In the genomic region with DNA sequence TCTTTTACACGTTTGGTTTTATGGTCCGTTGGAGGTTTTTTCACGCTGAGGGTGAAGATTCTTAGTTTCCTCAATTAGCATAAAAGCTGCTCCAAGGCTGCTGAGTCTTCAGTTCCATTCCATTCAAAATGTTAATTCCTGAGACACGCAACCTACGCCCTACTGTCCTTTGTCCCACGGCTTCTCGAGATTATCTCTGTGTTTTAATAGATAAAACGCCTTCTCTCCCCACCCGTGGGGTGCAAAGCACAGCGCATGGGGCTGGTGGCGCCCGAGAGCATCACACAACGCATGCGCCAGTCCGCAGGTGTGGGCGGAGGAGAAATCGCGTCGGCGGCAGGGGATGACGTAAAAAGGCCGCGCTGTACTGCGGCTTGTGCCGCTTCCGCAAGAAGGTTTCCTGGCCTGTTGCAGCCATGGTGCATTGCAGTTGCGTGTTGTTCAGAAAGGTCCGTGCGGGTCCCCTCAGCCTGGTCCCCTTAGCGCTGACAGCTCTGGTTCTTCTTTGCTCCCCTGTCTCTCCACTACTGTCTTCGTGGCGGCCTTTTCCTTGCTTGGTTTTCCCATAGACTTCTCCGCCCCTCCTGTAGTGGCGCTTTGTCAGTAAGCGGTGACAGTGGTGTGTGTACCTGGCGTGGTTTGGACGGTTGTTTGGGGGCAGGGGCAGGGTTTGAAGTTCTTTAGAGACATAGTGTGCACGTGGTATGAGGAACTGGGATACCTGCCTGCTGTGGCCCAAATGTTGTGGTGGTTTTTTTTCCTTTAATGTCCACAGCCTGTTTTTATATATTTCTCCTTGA, we compare ENCODE assay signal across 1 cellular context.
TF ChIP-seq lines count a peak whose summit lies in the region.

A gene with protein sequence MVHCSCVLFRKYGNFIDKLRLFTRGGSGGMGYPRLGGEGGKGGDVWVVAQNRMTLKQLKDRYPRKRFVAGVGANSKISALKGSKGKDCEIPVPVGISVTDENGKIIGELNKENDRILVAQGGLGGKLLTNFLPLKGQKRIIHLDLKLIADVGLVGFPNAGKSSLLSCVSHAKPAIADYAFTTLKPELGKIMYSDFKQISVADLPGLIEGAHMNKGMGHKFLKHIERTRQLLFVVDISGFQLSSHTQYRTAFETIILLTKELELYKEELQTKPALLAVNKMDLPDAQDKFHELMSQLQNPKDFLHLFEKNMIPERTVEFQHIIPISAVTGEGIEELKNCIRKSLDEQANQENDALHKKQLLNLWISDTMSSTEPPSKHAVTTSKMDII (plus strand): TSS at position 391 of the 800 bp plus-strand sequence. CDS start 26 bp downstream, at position 417.

TF ChIP-seq in K562, 482 proteins besides CTCF, POLR2A, EP300 and RAD21 (continued from another document and continues in another):
- TF ChIP-seq, protein P1, sequence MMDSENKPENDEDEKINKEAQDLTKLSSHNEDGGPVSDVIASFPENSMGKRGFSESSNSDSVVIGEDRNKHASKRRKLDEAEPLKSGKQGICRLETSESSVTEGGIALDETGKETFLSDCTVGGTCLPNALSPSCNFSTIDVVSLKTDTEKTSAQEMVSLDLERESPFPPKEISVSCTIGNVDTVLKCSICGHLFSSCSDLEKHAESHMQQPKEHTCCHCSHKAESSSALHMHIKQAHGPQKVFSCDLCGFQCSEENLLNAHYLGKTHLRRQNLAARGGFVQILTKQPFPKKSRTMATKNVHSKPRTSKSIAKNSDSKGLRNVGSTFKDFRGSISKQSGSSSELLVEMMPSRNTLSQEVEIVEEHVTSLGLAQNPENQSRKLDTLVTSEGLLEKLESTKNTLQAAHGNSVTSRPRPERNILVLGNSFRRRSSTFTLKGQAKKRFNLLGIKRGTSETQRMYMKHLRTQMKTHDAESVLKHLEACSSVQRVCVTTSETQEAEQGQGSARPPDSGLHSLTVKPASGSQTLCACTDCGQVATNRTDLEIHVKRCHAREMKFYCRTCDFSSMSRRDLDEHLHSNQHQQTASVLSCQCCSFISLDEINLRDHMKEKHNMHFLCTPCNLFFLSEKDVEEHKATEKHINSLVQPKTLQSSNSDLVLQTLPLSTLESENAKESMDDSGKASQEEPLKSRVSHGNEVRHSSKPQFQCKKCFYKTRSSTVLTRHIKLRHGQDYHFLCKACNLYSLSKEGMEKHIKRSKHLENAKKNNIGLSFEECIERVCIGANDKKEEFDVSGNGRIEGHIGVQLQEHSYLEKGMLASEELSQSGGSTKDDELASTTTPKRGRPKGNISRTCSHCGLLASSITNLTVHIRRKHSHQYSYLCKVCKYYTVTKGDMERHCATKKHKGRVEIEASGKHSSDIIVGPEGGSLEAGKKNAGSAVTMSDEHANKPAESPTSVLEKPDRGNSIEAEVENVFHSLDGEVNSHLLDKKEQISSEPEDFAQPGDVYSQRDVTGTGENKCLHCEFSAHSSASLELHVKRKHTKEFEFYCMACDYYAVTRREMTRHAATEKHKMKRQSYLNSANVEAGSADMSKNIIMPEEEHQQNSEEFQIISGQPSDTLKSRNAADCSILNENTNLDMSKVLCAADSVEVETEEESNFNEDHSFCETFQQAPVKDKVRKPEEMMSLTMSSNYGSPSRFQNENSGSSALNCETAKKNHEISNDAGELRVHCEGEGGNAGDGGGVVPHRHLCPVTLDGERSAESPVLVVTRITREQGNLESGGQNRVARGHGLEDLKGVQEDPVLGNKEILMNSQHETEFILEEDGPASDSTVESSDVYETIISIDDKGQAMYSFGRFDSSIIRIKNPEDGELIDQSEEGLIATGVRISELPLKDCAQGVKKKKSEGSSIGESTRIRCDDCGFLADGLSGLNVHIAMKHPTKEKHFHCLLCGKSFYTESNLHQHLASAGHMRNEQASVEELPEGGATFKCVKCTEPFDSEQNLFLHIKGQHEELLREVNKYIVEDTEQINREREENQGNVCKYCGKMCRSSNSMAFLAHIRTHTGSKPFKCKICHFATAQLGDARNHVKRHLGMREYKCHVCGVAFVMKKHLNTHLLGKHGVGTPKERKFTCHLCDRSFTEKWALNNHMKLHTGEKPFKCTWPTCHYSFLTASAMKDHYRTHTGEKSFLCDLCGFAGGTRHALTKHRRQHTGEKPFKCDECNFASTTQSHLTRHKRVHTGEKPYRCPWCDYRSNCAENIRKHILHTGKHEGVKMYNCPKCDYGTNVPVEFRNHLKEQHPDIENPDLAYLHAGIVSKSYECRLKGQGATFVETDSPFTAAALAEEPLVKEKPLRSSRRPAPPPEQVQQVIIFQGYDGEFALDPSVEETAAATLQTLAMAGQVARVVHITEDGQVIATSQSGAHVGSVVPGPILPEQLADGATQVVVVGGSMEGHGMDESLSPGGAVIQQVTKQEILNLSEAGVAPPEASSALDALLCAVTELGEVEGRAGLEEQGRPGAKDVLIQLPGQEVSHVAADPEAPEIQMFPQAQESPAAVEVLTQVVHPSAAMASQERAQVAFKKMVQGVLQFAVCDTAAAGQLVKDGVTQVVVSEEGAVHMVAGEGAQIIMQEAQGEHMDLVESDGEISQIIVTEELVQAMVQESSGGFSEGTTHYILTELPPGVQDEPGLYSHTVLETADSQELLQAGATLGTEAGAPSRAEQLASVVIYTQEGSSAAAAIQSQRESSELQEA (IDR thresholded peaks at IDR 0.05; ENCODE audit: low read depth) = no peak
- TF ChIP-seq FOSL1 (tag; conservative IDR thresholded peaks at IDR 0.05) (peak; percentile 30), LARP7 (IDR thresholded peaks at IDR 0.05) (peak; percentile 11; the same call in 1 of the 2 replicates), CBFA2T2 (conservative IDR thresholded peaks at IDR 0.05) (no peak), ZNF24 (IDR thresholded peaks at IDR 0.05) (peak; percentile 61; the same call in 1 of the 2 replicates), ZNF408 (CRISPR knock-in tag; IDR thresholded peaks at IDR 0.05; ENCODE audit: low read depth) (no peak), POLR2AphosphoS5 (IDR thresholded peaks at IDR 0.05; ENCODE audit: control insufficient read depth, insufficient read depth, low read depth, low read length) (peak; percentile 92), PCBP2 (IDR thresholded peaks at IDR 0.05; ENCODE audit: low read depth, low read length, poor library complexity, severe bottlenecking) (no peak), CBX5 (IDR thresholded peaks at IDR 0.05; ENCODE audit: borderline replicate concordance, low read depth) (no peak), TBL1XR1 (IDR thresholded peaks at IDR 0.05; ENCODE audit: low read length in 2 of 2) (peak in 1 of 2 experiments; percentile 94; a peak in 2 of 4 replicates), ZNF239 (CRISPR knock-in tag; IDR thresholded peaks at IDR 0.05) (no peak), SAFB (IDR thresholded peaks at IDR 0.05; ENCODE audit: borderline replicate concordance, low read depth, low read length) (peak; percentile 60; the same call in 1 of the 2 replicates), SIX5 (IDR thresholded peaks at IDR 0.05; ENCODE audit: borderline replicate concordance in 1 of 2, insufficient read depth in 1 of 2, low read depth in 1 of 2, low read length in 2 of 2) (peak in 1 of 2 experiments; percentile 16; a peak in 2 of 4 replicates), ZBTB8A (IDR thresholded peaks at IDR 0.05; ENCODE audit: partially characterized antibody) (no peak), E2F3 (CRISPR knock-in tag; IDR thresholded peaks at IDR 0.05) (peak; percentile 67; the same call in 1 of the 2 replicates), ZNF644 (tag; IDR thresholded peaks at IDR 0.05; ENCODE audit: low read depth) (no peak), CREBBP (IDR thresholded peaks at IDR 0.05; ENCODE audit: low read depth, low read length) (no peak), ZNF717 (CRISPR knock-in tag; IDR thresholded peaks at IDR 0.05) (no peak), ARID2 (IDR thresholded peaks at IDR 0.05) (peak; percentile 42; the same call in 1 of the 2 replicates), HNRNPUL1 (IDR thresholded peaks at IDR 0.05; ENCODE audit: low read length) (peak; percentile 70; the same call in 1 of the 2 replicates), ZC3H4 (CRISPR knock-in tag; IDR thresholded peaks at IDR 0.05; ENCODE audit: borderline replicate concordance) (no peak), ZNF274 (IDR thresholded peaks at IDR 0.05; ENCODE audit: borderline replicate concordance, low read depth, low read length) (no peak), ZNF232 (CRISPR knock-in tag; IDR thresholded peaks at IDR 0.05) (peak; percentile 93; the same call in 1 of the 2 replicates), ZNF133 (CRISPR knock-in tag; IDR thresholded peaks at IDR 0.05) (0 out of 2 replicates have a peak, but pooled peaks have one; percentile 55), ZNF146 (CRISPR knock-in tag; IDR thresholded peaks at IDR 0.05; ENCODE audit: unreplicated experiment) (no peak), SMARCA5 (IDR thresholded peaks at IDR 0.05) (no peak; the same call in 1 of the 2 replicates), TAF7 (tag; IDR thresholded peaks at IDR 0.05) (peak; percentile 88), SLC30A9 (CRISPR knock-in tag; IDR thresholded peaks at IDR 0.05) (no peak), ZFX (CRISPR knock-in tag; IDR thresholded peaks at IDR 0.05) (peak; percentile 99), ELF1 (tag; IDR thresholded peaks at IDR 0.05) (peak; percentile 99), RAD51 (IDR thresholded peaks at IDR 0.05; ENCODE audit: borderline replicate concordance, low read depth) (no peak), STAT5B (CRISPR knock-in tag; IDR thresholded peaks at IDR 0.05) (no peak), RBM34 (IDR thresholded peaks at IDR 0.05; ENCODE audit: borderline replicate concordance, insufficient read depth, low read length) (no peak), HNRNPH1 (optimal IDR thresholded peaks at IDR 0.05; ENCODE audit: low read depth, low read length) (no peak), ZNF12 (CRISPR knock-in tag; IDR thresholded peaks at IDR 0.05) (peak; percentile 76; the same call in 1 of the 2 replicates)
- TF ChIP-seq, protein P2, sequence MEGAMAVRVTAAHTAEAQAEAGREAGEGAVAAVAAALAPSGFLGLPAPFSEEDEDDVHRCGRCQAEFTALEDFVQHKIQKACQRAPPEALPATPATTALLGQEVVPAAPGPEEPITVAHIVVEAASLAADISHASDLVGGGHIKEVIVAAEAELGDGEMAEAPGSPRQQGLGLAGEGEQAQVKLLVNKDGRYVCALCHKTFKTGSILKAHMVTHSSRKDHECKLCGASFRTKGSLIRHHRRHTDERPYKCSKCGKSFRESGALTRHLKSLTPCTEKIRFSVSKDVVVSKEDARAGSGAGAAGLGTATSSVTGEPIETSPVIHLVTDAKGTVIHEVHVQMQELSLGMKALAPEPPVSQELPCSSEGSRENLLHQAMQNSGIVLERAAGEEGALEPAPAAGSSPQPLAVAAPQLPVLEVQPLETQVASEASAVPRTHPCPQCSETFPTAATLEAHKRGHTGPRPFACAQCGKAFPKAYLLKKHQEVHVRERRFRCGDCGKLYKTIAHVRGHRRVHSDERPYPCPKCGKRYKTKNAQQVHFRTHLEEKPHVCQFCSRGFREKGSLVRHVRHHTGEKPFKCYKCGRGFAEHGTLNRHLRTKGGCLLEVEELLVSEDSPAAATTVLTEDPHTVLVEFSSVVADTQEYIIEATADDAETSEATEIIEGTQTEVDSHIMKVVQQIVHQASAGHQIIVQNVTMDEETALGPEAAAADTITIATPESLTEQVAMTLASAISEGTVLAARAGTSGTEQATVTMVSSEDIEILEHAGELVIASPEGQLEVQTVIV (CRISPR knock-in tag; IDR thresholded peaks at IDR 0.05; ENCODE audit: borderline replicate concordance) = no peak
- TF ChIP-seq, protein P3, sequence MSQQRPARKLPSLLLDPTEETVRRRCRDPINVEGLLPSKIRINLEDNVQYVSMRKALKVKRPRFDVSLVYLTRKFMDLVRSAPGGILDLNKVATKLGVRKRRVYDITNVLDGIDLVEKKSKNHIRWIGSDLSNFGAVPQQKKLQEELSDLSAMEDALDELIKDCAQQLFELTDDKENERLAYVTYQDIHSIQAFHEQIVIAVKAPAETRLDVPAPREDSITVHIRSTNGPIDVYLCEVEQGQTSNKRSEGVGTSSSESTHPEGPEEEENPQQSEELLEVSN (IDR thresholded peaks at IDR 0.05; ENCODE audit: borderline replicate concordance in 1 of 2, extremely low read depth in 1 of 2, insufficient read depth in 1 of 2, insufficient read length in 1 of 2, low read depth in 1 of 2, low read length in 1 of 2, poor library complexity in 1 of 2, severe bottlenecking in 1 of 2) = peak; percentile 50 to 72
- TF ChIP-seq, protein P4, sequence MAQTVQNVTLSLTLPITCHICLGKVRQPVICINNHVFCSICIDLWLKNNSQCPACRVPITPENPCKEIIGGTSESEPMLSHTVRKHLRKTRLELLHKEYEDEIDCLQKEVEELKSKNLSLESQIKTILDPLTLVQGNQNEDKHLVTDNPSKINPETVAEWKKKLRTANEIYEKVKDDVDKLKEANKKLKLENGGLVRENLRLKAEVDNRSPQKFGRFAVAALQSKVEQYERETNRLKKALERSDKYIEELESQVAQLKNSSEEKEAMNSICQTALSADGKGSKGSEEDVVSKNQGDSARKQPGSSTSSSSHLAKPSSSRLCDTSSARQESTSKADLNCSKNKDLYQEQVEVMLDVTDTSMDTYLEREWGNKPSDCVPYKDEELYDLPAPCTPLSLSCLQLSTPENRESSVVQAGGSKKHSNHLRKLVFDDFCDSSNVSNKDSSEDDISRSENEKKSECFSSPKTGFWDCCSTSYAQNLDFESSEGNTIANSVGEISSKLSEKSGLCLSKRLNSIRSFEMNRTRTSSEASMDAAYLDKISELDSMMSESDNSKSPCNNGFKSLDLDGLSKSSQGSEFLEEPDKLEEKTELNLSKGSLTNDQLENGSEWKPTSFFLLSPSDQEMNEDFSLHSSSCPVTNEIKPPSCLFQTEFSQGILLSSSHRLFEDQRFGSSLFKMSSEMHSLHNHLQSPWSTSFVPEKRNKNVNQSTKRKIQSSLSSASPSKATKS (CRISPR knock-in tag; IDR thresholded peaks at IDR 0.05) = no peak
- TF ChIP-seq, protein P5, sequence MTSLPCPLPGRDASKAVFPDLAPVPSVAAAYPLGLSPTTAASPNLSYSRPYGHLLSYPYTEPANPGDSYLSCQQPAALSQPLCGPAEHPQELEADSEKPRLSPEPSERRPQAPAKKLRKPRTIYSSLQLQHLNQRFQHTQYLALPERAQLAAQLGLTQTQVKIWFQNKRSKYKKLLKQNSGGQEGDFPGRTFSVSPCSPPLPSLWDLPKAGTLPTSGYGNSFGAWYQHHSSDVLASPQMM (CRISPR knock-in tag; IDR thresholded peaks at IDR 0.05) = no peak
- TF ChIP-seq, protein P6, sequence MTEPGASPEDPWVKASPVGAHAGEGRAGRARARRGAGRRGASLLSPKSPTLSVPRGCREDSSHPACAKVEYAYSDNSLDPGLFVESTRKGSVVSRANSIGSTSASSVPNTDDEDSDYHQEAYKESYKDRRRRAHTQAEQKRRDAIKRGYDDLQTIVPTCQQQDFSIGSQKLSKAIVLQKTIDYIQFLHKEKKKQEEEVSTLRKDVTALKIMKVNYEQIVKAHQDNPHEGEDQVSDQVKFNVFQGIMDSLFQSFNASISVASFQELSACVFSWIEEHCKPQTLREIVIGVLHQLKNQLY (CRISPR knock-in tag; conservative IDR thresholded peaks at IDR 0.05) = no peak
- TF ChIP-seq, protein P7, sequence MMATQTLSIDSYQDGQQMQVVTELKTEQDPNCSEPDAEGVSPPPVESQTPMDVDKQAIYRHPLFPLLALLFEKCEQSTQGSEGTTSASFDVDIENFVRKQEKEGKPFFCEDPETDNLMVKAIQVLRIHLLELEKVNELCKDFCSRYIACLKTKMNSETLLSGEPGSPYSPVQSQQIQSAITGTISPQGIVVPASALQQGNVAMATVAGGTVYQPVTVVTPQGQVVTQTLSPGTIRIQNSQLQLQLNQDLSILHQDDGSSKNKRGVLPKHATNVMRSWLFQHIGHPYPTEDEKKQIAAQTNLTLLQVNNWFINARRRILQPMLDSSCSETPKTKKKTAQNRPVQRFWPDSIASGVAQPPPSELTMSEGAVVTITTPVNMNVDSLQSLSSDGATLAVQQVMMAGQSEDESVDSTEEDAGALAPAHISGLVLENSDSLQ (IDR thresholded peaks at IDR 0.05) = peak; percentile 38
